8 cellular contexts compared by ENCODE assay signal in the genomic region with DNA sequence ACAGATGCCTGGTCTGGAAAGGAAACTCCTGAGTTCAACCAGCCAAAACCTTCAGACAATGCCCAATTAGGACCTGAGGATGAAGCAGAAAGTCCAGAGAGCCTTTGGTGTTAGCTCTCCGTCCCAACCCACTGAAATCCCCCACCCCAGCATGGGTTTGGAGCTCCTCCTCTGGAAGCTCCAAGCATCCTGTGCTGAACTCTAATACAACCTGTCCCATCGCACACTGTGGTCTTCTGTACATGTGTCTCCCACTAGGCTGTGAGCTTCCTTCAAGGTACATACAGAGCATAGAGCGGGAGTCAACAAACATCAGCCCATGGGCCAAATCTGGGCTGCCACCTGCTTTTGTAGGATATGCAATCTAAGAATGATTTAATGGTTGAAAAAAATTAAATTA.
"Had no signal": no experiment of that assay in that cellular context is flagged by ENCODE, and none has a peak within 500 bp of the region (broad histone marks: within the 10 kb centered on the region; RNA-seq: fewer than 3 reads in every experiment).

No MANE protein-coding gene starts in this region.

- DNase-seq: GDM1, GF-D8 had no signal

- FAIRE-seq: G401.6, GM12878, GM12891, GM12892, GM18507, GM19239 had no signal

- H3K4me3 ChIP-seq: GM12878 had no signal

- ATAC-seq: GM12878 had no signal
